ENCODE assay signal across 17 cellular contexts in genomic region chr4:740656-741282, GRCh38.
"Had no signal": no experiment of that assay in that cellular context is flagged by ENCODE, and none has a peak within 500 bp of the region (broad histone marks: within the 10 kb centered on the region; RNA-seq: fewer than 3 reads in every experiment).

No MANE protein-coding gene starts in this region.

- H3K27ac ChIP-seq: epithelial cell of prostate, psoas muscle, right lobe of liver, suprapubic skin had no signal

- H3K27me3 ChIP-seq: right lobe of liver, suprapubic skin had no signal

- H3K4me3 Mint-ChIP-seq: activated CD4-positive, alpha-beta memory T cell treated with anti-CD3 and anti-CD28 coated beads for 36 hours; activated naive CD8-positive, alpha-beta T cell; natural killer cell treated with Interleukin-12 subunit alpha and Interleukin-12 subunit beta and Interleukin-15 and Interleukin-18, amount 100 ng/mL, for 72 hours; type B pancreatic cell had no signal

- H3K9me3 Mint-ChIP-seq: activated CD4-positive, alpha-beta memory T cell treated with anti-CD3 and anti-CD28 coated beads for 36 hours; natural killer cell treated with Interleukin-12 subunit alpha and Interleukin-12 subunit beta and Interleukin-15 and Interleukin-18, amount 100 ng/mL, for 72 hours; type B pancreatic cell had no signal

- DNase-seq: activated CD4-positive, alpha-beta memory T cell treated with anti-CD3 and anti-CD28 coated beads for 36 hours; activated gamma-delta T cell; activated T-cell treated with anti-CD3 and anti-CD28 coated beads, Interleukin-2, amount 50 U/mL, for 48 hours; anterior cingulate cortex; caudate nucleus; cortex of kidney; effector memory CD4-positive, alpha-beta T cell; occipital lobe; right lobe of liver; stimulated activated CD4-positive, alpha-beta T cell treated with anti-CD3 and anti-CD28 coated beads, Interleukin-12 subunit alpha, Interleukin-12 subunit beta, amount 100 ng/mL, for 4 hours; stimulated activated naive CD4-positive, alpha-beta T cell treated with Interleukin-2 at 50 U/mL for 16 hours had no signal

- H3K9me3 ChIP-seq: psoas muscle, right lobe of liver, suprapubic skin had no signal

- H3K27ac Mint-ChIP-seq: activated CD4-positive, alpha-beta memory T cell treated with anti-CD3 and anti-CD28 coated beads for 36 hours; activated naive CD8-positive, alpha-beta T cell; natural killer cell treated with Interleukin-12 subunit alpha and Interleukin-12 subunit beta and Interleukin-15 and Interleukin-18, amount 100 ng/mL, for 72 hours; type B pancreatic cell had no signal

- ATAC-seq: natural killer cell treated with Interleukin-12 subunit alpha and Interleukin-12 subunit beta and Interleukin-15 and Interleukin-18, amount 100 ng/mL, for 72 hours; psoas muscle; right lobe of liver had no signal

- H3K4me3 ChIP-seq: psoas muscle, right lobe of liver, suprapubic skin had no signal

- H3K4me1 ChIP-seq: psoas muscle, right lobe of liver, suprapubic skin had no signal

- H3K36me3 Mint-ChIP-seq: activated naive CD8-positive, alpha-beta T cell; natural killer cell treated with Interleukin-12 subunit alpha and Interleukin-12 subunit beta and Interleukin-15 and Interleukin-18, amount 100 ng/mL, for 72 hours had no signal

- H3K27me3 Mint-ChIP-seq: activated CD4-positive, alpha-beta memory T cell treated with anti-CD3 and anti-CD28 coated beads for 36 hours; activated naive CD8-positive, alpha-beta T cell; natural killer cell treated with Interleukin-12 subunit alpha and Interleukin-12 subunit beta and Interleukin-15 and Interleukin-18, amount 100 ng/mL, for 72 hours; type B pancreatic cell had no signal
